ENCODE assay signal across 1 cellular context in genomic region chr1:23558140-23558871, GRCh38.
TF ChIP-seq lines count a peak whose summit lies in the region.

No MANE protein-coding gene starts in this region.

TF ChIP-seq in HepG2, 621 proteins besides CTCF, POLR2A, EP300 and RAD21 (continued from another document and continues in another):
- TF ChIP-seq ELF1 (CRISPR knock-in tag; IDR thresholded peaks at IDR 0.05) (peak; percentile 60), TGIF2 (CRISPR knock-in tag; IDR thresholded peaks at IDR 0.05) (no peak), RELA (CRISPR knock-in tag; IDR thresholded peaks at IDR 0.05) (no peak), ZNF431 (CRISPR knock-in tag; IDR thresholded peaks at IDR 0.05; ENCODE audit: borderline replicate concordance, low read depth) (no peak), SETDB1 (CRISPR knock-in tag; IDR thresholded peaks at IDR 0.05; ENCODE audit: borderline replicate concordance) (no peak), ZNF354B (CRISPR knock-in tag; IDR thresholded peaks at IDR 0.05) (no peak), ZNF614 (CRISPR knock-in tag; IDR thresholded peaks at IDR 0.05; ENCODE audit: borderline replicate concordance) (no peak), SSRP1 (CRISPR knock-in tag; IDR thresholded peaks at IDR 0.05) (no peak), ZNF367 (CRISPR knock-in tag; IDR thresholded peaks at IDR 0.05; ENCODE audit: borderline replicate concordance) (peak; percentile 34; the same call in 1 of the 2 replicates), ZNF891 (CRISPR knock-in tag; IDR thresholded peaks at IDR 0.05) (no peak), ZNF724P (CRISPR knock-in tag; IDR thresholded peaks at IDR 0.05; ENCODE audit: borderline replicate concordance) (no peak), ZNF3 (CRISPR knock-in tag; IDR thresholded peaks at IDR 0.05) (no peak), KDM5A (IDR thresholded peaks at IDR 0.05; ENCODE audit: borderline replicate concordance, low read length) (0 out of 2 replicates have a peak, but pooled peaks have one; percentile 1), ZNF264 (CRISPR knock-in tag; IDR thresholded peaks at IDR 0.05) (no peak), ZNF572 (CRISPR knock-in tag; IDR thresholded peaks at IDR 0.05) (no peak), RXRB (CRISPR knock-in tag; IDR thresholded peaks at IDR 0.05; ENCODE audit: borderline replicate concordance) (peak; percentile 48; the same call in 1 of the 2 replicates), MED1 (CRISPR knock-in tag; IDR thresholded peaks at IDR 0.05) (peak; percentile 86), ZNF556 (CRISPR knock-in tag; IDR thresholded peaks at IDR 0.05; ENCODE audit: borderline replicate concordance) (no peak), ZNF652 (CRISPR knock-in tag; IDR thresholded peaks at IDR 0.05; ENCODE audit: borderline replicate concordance, low read depth) (no peak), ATRX (CRISPR knock-in tag; IDR thresholded peaks at IDR 0.05; ENCODE audit: borderline replicate concordance) (no peak), KDM2A (CRISPR knock-in tag; IDR thresholded peaks at IDR 0.05; ENCODE audit: borderline replicate concordance, low read depth) (peak; percentile 58; the same call in 1 of the 2 replicates), ZNF547 (CRISPR knock-in tag; IDR thresholded peaks at IDR 0.05) (no peak; the same call in 1 of the 2 replicates), RARA (CRISPR knock-in tag; IDR thresholded peaks at IDR 0.05) (no peak), MATR3 (CRISPR knock-in tag; IDR thresholded peaks at IDR 0.05) (no peak), ZMYM3 (CRISPR knock-in tag; IDR thresholded peaks at IDR 0.05) (no peak), ZNF777 (CRISPR knock-in tag; IDR thresholded peaks at IDR 0.05) (0 out of 2 replicates have a peak, but pooled peaks have one; percentile 12), SOX13 (IDR thresholded peaks at IDR 0.05) (no peak), SOX13 (CRISPR knock-in tag; conservative IDR thresholded peaks at IDR 0.05 in 1 of 2, IDR thresholded peaks at IDR 0.05 in 1 of 2) (peak in 1 of 2 experiments; percentile 40; a peak in 2 of 4 replicates), TBP (CRISPR knock-in tag; IDR thresholded peaks at IDR 0.05) (no peak), ZBTB42 (CRISPR knock-in tag; IDR thresholded peaks at IDR 0.05) (0 out of 2 replicates have a peak, but pooled peaks have one; percentile 26), MNT (IDR thresholded peaks at IDR 0.05) (no peak), ZBTB4 (CRISPR knock-in tag; IDR thresholded peaks at IDR 0.05; ENCODE audit: borderline replicate concordance) (peak; percentile 83; the same call in 1 of the 2 replicates), ZNF382 (CRISPR knock-in tag; IDR thresholded peaks at IDR 0.05; ENCODE audit: borderline replicate concordance) (no peak), ZNF710 (CRISPR knock-in tag; IDR thresholded peaks at IDR 0.05; ENCODE audit: borderline replicate concordance) (peak; percentile 80; the same call in 1 of the 2 replicates), SALL2 (CRISPR knock-in tag; IDR thresholded peaks at IDR 0.05) (no peak), ARNT (IDR thresholded peaks at IDR 0.05) (no peak), RORA (CRISPR knock-in tag; IDR thresholded peaks at IDR 0.05) (no peak), ZNF337 (CRISPR knock-in tag; IDR thresholded peaks at IDR 0.05; ENCODE audit: borderline replicate concordance, low read depth) (peak; percentile 85; the same call in 1 of the 2 replicates), MXD3 (CRISPR knock-in tag; IDR thresholded peaks at IDR 0.05) (peak; percentile 67), FOXK1 (CRISPR knock-in tag; IDR thresholded peaks at IDR 0.05; ENCODE audit: borderline replicate concordance, low read depth) (no peak), SIX4 (CRISPR knock-in tag; IDR thresholded peaks at IDR 0.05) (no peak), DPF2 (CRISPR knock-in tag; IDR thresholded peaks at IDR 0.05; ENCODE audit: borderline replicate concordance, low read depth) (no peak), IRX3 (CRISPR knock-in tag; IDR thresholded peaks at IDR 0.05; ENCODE audit: borderline replicate concordance, low read depth) (no peak), ZFP36L1 (CRISPR knock-in tag; IDR thresholded peaks at IDR 0.05) (no peak)
- TF ChIP-seq, protein P1, sequence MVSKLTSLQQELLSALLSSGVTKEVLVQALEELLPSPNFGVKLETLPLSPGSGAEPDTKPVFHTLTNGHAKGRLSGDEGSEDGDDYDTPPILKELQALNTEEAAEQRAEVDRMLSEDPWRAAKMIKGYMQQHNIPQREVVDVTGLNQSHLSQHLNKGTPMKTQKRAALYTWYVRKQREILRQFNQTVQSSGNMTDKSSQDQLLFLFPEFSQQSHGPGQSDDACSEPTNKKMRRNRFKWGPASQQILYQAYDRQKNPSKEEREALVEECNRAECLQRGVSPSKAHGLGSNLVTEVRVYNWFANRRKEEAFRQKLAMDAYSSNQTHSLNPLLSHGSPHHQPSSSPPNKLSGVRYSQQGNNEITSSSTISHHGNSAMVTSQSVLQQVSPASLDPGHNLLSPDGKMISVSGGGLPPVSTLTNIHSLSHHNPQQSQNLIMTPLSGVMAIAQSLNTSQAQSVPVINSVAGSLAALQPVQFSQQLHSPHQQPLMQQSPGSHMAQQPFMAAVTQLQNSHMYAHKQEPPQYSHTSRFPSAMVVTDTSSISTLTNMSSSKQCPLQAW (CRISPR knock-in tag; IDR thresholded peaks at IDR 0.05): peak; percentile 60
- TF ChIP-seq, protein P2, sequence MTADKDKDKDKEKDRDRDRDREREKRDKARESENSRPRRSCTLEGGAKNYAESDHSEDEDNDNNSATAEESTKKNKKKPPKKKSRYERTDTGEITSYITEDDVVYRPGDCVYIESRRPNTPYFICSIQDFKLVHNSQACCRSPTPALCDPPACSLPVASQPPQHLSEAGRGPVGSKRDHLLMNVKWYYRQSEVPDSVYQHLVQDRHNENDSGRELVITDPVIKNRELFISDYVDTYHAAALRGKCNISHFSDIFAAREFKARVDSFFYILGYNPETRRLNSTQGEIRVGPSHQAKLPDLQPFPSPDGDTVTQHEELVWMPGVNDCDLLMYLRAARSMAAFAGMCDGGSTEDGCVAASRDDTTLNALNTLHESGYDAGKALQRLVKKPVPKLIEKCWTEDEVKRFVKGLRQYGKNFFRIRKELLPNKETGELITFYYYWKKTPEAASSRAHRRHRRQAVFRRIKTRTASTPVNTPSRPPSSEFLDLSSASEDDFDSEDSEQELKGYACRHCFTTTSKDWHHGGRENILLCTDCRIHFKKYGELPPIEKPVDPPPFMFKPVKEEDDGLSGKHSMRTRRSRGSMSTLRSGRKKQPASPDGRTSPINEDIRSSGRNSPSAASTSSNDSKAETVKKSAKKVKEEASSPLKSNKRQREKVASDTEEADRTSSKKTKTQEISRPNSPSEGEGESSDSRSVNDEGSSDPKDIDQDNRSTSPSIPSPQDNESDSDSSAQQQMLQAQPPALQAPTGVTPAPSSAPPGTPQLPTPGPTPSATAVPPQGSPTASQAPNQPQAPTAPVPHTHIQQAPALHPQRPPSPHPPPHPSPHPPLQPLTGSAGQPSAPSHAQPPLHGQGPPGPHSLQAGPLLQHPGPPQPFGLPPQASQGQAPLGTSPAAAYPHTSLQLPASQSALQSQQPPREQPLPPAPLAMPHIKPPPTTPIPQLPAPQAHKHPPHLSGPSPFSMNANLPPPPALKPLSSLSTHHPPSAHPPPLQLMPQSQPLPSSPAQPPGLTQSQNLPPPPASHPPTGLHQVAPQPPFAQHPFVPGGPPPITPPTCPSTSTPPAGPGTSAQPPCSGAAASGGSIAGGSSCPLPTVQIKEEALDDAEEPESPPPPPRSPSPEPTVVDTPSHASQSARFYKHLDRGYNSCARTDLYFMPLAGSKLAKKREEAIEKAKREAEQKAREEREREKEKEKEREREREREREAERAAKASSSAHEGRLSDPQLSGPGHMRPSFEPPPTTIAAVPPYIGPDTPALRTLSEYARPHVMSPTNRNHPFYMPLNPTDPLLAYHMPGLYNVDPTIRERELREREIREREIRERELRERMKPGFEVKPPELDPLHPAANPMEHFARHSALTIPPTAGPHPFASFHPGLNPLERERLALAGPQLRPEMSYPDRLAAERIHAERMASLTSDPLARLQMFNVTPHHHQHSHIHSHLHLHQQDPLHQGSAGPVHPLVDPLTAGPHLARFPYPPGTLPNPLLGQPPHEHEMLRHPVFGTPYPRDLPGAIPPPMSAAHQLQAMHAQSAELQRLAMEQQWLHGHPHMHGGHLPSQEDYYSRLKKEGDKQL (CRISPR knock-in tag; IDR thresholded peaks at IDR 0.05; ENCODE audit: low read depth): 0 out of 2 replicates have a peak, but pooled peaks have one; percentile 28
- TF ChIP-seq, protein P3, sequence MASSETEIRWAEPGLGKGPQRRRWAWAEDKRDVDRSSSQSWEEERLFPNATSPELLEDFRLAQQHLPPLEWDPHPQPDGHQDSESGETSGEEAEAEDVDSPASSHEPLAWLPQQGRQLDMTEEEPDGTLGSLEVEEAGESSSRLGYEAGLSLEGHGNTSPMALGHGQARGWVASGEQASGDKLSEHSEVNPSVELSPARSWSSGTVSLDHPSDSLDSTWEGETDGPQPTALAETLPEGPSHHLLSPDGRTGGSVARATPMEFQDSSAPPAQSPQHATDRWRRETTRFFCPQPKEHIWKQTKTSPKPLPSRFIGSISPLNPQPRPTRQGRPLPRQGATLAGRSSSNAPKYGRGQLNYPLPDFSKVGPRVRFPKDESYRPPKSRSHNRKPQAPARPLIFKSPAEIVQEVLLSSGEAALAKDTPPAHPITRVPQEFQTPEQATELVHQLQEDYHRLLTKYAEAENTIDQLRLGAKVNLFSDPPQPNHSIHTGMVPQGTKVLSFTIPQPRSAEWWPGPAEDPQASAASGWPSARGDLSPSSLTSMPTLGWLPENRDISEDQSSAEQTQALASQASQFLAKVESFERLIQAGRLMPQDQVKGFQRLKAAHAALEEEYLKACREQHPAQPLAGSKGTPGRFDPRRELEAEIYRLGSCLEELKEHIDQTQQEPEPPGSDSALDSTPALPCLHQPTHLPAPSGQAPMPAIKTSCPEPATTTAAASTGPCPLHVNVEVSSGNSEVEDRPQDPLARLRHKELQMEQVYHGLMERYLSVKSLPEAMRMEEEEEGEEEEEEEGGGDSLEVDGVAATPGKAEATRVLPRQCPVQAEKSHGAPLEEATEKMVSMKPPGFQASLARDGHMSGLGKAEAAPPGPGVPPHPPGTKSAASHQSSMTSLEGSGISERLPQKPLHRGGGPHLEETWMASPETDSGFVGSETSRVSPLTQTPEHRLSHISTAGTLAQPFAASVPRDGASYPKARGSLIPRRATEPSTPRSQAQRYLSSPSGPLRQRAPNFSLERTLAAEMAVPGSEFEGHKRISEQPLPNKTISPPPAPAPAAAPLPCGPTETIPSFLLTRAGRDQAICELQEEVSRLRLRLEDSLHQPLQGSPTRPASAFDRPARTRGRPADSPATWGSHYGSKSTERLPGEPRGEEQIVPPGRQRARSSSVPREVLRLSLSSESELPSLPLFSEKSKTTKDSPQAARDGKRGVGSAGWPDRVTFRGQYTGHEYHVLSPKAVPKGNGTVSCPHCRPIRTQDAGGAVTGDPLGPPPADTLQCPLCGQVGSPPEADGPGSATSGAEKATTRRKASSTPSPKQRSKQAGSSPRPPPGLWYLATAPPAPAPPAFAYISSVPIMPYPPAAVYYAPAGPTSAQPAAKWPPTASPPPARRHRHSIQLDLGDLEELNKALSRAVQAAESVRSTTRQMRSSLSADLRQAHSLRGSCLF (CRISPR knock-in tag; IDR thresholded peaks at IDR 0.05; ENCODE audit: borderline replicate concordance): no peak
